ENCODE assay signal across 1 cellular context in genomic region chr6:53347921-53348435, GRCh38.
TF ChIP-seq lines count a peak whose summit lies in the region.

No MANE protein-coding gene starts in this region.

TF ChIP-seq in HepG2, 621 proteins besides CTCF, POLR2A, EP300 and RAD21 (continued from another document and continues in another):
- TF ChIP-seq ZBTB49 (CRISPR knock-in tag; IDR thresholded peaks at IDR 0.05; ENCODE audit: borderline replicate concordance) (no peak), TCF12 (IDR thresholded peaks at IDR 0.05) (no peak), TCF12 (CRISPR knock-in tag; IDR thresholded peaks at IDR 0.05) (no peak), DR1 (CRISPR knock-in tag; IDR thresholded peaks at IDR 0.05) (peak; percentile 47; the same call in 1 of the 2 replicates), ZEB1 (IDR thresholded peaks at IDR 0.05; ENCODE audit: insufficient replicate concordance, low read depth) (no peak), ATF6 (CRISPR knock-in tag; conservative IDR thresholded peaks at IDR 0.05) (no peak), BORCS8-MEF2B (CRISPR knock-in tag; IDR thresholded peaks at IDR 0.05) (peak; percentile 8), ZNF816 (CRISPR knock-in tag; IDR thresholded peaks at IDR 0.05; ENCODE audit: borderline replicate concordance) (no peak), HNF4G (IDR thresholded peaks at IDR 0.05; ENCODE audit: borderline replicate concordance, low read depth, low read length) (no peak), HNF4G (CRISPR knock-in tag; IDR thresholded peaks at IDR 0.05; ENCODE audit: borderline replicate concordance, low read depth) (no peak), ZNF777 (CRISPR knock-in tag; IDR thresholded peaks at IDR 0.05) (no peak), ZNF629 (CRISPR knock-in tag; conservative IDR thresholded peaks at IDR 0.05) (0 out of 2 replicates have a peak, but pooled peaks have one; percentile 6), CBX1 (IDR thresholded peaks at IDR 0.05; ENCODE audit: low read depth) (no peak), SATB2 (CRISPR knock-in tag; IDR thresholded peaks at IDR 0.05) (0 out of 2 replicates have a peak, but pooled peaks have one; percentile 39), ZSCAN29 (CRISPR knock-in tag; conservative IDR thresholded peaks at IDR 0.05) (peak; percentile 70; the same call in 1 of the 2 replicates), FOXP1 (IDR thresholded peaks at IDR 0.05) (no peak), FOXP1 (CRISPR knock-in tag; IDR thresholded peaks at IDR 0.05) (no peak), ZC3H13 (CRISPR knock-in tag; IDR thresholded peaks at IDR 0.05) (peak; percentile 52; the same call in 1 of the 2 replicates), TFAP4 (IDR thresholded peaks at IDR 0.05; ENCODE audit: borderline replicate concordance, low read depth) (no peak), ZNF282 (IDR thresholded peaks at IDR 0.05; ENCODE audit: partially characterized antibody) (no peak), ZNF382 (CRISPR knock-in tag; IDR thresholded peaks at IDR 0.05; ENCODE audit: borderline replicate concordance) (no peak), EEA1 (CRISPR knock-in tag; IDR thresholded peaks at IDR 0.05; ENCODE audit: borderline replicate concordance) (no peak), ZNF646 (CRISPR knock-in tag; IDR thresholded peaks at IDR 0.05) (peak; percentile 50; the same call in 1 of the 2 replicates), HNF1A (IDR thresholded peaks at IDR 0.05; ENCODE audit: low read depth) (no peak), HNF1A (CRISPR knock-in tag; IDR thresholded peaks at IDR 0.05; ENCODE audit: borderline replicate concordance) (0 out of 2 replicates have a peak, but pooled peaks have one; percentile 6), PATZ1 (CRISPR knock-in tag; IDR thresholded peaks at IDR 0.05) (peak; percentile 69; the same call in 1 of the 2 replicates), ZBTB25 (CRISPR knock-in tag; IDR thresholded peaks at IDR 0.05) (no peak), REPIN1 (CRISPR knock-in tag; IDR thresholded peaks at IDR 0.05; ENCODE audit: borderline replicate concordance, low read depth) (0 out of 2 replicates have a peak, but pooled peaks have one; percentile 42), ZNF513 (CRISPR knock-in tag; conservative IDR thresholded peaks at IDR 0.05) (0 out of 2 replicates have a peak, but pooled peaks have one; percentile 24), ZMYM3 (CRISPR knock-in tag; IDR thresholded peaks at IDR 0.05) (peak; percentile 66), BRCA1 (CRISPR knock-in tag; IDR thresholded peaks at IDR 0.05) (no peak), RBM39 (IDR thresholded peaks at IDR 0.05; ENCODE audit: low read depth, low read length, poor library complexity, severe bottlenecking) (no peak), ZNF770 (CRISPR knock-in tag; IDR thresholded peaks at IDR 0.05) (0 out of 2 replicates have a peak, but pooled peaks have one; percentile 30)
